Comparison of ENCODE assay signal across 25 cellular contexts in genomic region chr11:35928688-35929087, GRCh38. TPM values are rescaled to one million over a fixed set of nuclear protein-coding genes. Genes with fewer than 3 reads are reported as not detected.
"Had no signal": no experiment of that assay in that cellular context is flagged by ENCODE, and none has a peak within 500 bp of the region (broad histone marks: within the 10 kb centered on the region; RNA-seq: fewer than 3 reads in every experiment).

No MANE protein-coding gene starts in this region.

- H3K4me1 ChIP-seq: left ventricle myocardium inferior, testis, thyroid gland had no signal

- DNase-seq: hypothalamus; immature natural killer cell; kidney; left ventricle myocardium inferior; midbrain; mucosa of descending colon; naive thymus-derived CD4-positive, alpha-beta T cell; ovary; stimulated activated CD4-positive, alpha-beta T cell treated with anti-CD3 and anti-CD28 coated beads, Interleukin-12 subunit alpha, Interleukin-12 subunit beta, amount 100 ng/mL, for 4 hours; stimulated activated CD4-positive, alpha-beta T cell treated with anti-CD3 and anti-CD28 coated beads, Interleukin-15, amount 100 ng/mL, for 24 hours; stimulated activated CD4-positive, alpha-beta T cell treated with anti-CD3 and anti-CD28 coated beads, Interleukin-2, amount 100 ng/mL, for 24 hours; stimulated activated CD4-positive, alpha-beta T cell treated with anti-CD3 and anti-CD28 coated beads, Interleukin-4, amount 100 ng/mL, for 1 hour; stimulated activated naive B cell treated with anti-CD40 and anti-IgM and Interleukin-4, amounts not matched to agents 10 μg/mL and 1 μg/mL and 100 μg/mL, for 72 hours; stimulated activated naive CD8-positive, alpha-beta T cell treated with anti-CD3 and anti-CD28 coated beads, Interleukin-15, Interleukin-2, amounts not matched to agents 100 U/mL and 50 U/mL, for 24 hours; stomach; testis; thyroid gland; transverse colon; upper lobe of left lung had no signal

- ATAC-seq: mucosa of descending colon; naive thymus-derived CD4-positive, alpha-beta T cell; natural killer cell treated with Interleukin-12 subunit alpha and Interleukin-12 subunit beta and Interleukin-15 and Interleukin-18, amount 100 ng/mL, for 72 hours; sciatic nerve; stimulated activated naive B cell treated with anti-CD40 and anti-IgM and Interleukin-4, amounts not matched to agents 10 μg/mL and 1 μg/mL and 100 μg/mL, for 72 hours; stimulated activated naive CD8-positive, alpha-beta T cell treated with anti-CD3 and anti-CD28 coated beads, Interleukin-15, Interleukin-2, amounts not matched to agents 100 U/mL and 50 U/mL, for 24 hours had no signal

- FAIRE-seq: islet of Langerhans, kidney had no signal

- H3K9me3 ChIP-seq: mucosa of descending colon, testis, thyroid gland, transverse colon, vagina had no signal

- H3K4me3 ChIP-seq: left ventricle myocardium inferior, mucosa of descending colon, ovary, right atrium auricular region, skin epidermis, stomach, testis, thyroid gland, transverse colon, upper lobe of left lung, vagina had no signal

- H3K36me3 ChIP-seq: left ventricle myocardium inferior, ovary, right atrium auricular region, stomach, thyroid gland, transverse colon, upper lobe of left lung, vagina had no signal

- H3K27ac ChIP-seq: left ventricle myocardium inferior, ovary, right atrium auricular region, skin epidermis, stomach, testis, thyroid gland, transverse colon, vagina had no signal

- H3K27me3 ChIP-seq: ovary, right atrium auricular region, stomach, testis, thyroid gland, upper lobe of left lung, vagina had no signal

RNA-seq across cellular contexts. Expression of gene LDLRAD3, which starts 15.2 kb away (rescaled TPM):
- polyA plus RNA-seq: naive thymus-derived CD4-positive, alpha-beta T cell had no signal
